ENCODE assay signal across 18 cellular contexts in the genomic region with DNA sequence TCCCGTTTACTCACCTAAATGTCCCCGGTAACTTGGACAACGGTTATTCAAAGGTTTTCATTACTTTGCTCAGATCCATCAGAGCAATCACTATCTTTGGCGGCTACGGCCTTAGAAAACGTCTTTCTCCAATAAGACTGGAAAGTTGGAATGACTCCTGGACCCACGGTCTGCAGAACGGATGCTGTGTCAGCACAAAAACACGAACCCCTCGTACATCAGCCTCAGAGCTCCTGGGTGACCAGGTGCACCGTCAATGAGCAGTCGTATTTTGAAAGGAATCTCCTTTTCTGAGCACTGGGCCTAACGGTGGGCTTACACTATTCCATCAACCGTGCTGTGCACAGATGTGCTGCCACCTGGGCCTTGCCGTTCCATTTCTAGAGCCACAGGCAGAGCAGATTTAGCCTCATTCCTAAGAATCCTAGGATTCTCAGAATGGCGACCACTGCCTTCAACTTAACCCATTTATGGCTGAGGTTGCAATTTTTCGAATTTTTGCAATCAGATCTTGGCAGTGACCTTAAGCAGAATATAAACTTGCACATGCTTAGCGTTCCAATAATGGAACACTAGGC.
DNase-seq lines count a peak whose midpoint lies in the region; ATAC-seq and TF ChIP-seq lines count a peak whose summit lies in the region.
"Had no signal": no experiment of that assay in that cellular context is flagged by ENCODE, and none has a peak within 500 bp of the region (broad histone marks: within the 10 kb centered on the region; RNA-seq: fewer than 3 reads in every experiment).

No MANE protein-coding gene starts in this region.

- H3K4me1 ChIP-seq in left ventricle myocardium inferior (no peaks in the 10 kb centered on the region), endodermal cell (ENCODE audit: control insufficient read depth, insufficient read depth, low read length) (no peaks in the 10 kb centered on the region)
- H3K4me1 ChIP-seq: SJCRH30 had no signal

- TF ChIP-seq CTCF in left ventricle myocardium inferior (IDR thresholded peaks at IDR 0.05; ENCODE audit: borderline replicate concordance) (no peak), endodermal cell (conservative IDR thresholded peaks at IDR 0.05) (no peak), neural crest cell (conservative IDR thresholded peaks at IDR 0.05) (no peak)

- H3K4me1 Mint-ChIP-seq in endodermal cell, result no peaks in the 10 kb centered on the region
- no peaks in the 10 kb centered on the region for H3K4me1 Mint-ChIP-seq in neural crest cell

- ATAC-seq in left cardiac atrium, result no peak
- no peak for ATAC-seq in GM21723 (IDR thresholded peaks at IDR 0.05; ENCODE audit: unreplicated experiment)

- 95% methylated on average over 18 of the region's 18 CpGs for WGBS in endodermal cell (ENCODE audit: insufficient coverage in 1 of 2, insufficient read length in 1 of 2), 2 experiments

- no peaks in the 10 kb centered on the region for H3K27me3 ChIP-seq in left ventricle myocardium inferior (ENCODE audit: low read depth)
- H3K27me3 ChIP-seq in endodermal cell (ENCODE audit: control insufficient read depth, insufficient read depth, low read length, poor library complexity, severe bottlenecking), result no peaks in the 10 kb centered on the region
- H3K27me3 ChIP-seq: SJCRH30 had no signal

- H3K27ac Mint-ChIP-seq in endodermal cell, result no peak overlapping the region
- H3K27ac Mint-ChIP-seq in neural crest cell (ENCODE audit: unreplicated experiment), result no peak overlapping the region

- H3K36me3 Mint-ChIP-seq in endodermal cell (ENCODE audit: low read depth) (peaks cover 87% of the 10 kb centered on the region), neural crest cell (ENCODE audit: low read depth) (peaks cover 93% of the 10 kb centered on the region)

- no peak overlapping the region for H3K4me3 ChIP-seq in left ventricle myocardium inferior
- peak overlapping the region; percentile 53 for H3K4me3 ChIP-seq in endodermal cell (ENCODE audit: low read length)
- H3K4me3 ChIP-seq: PC-9, SJCRH30 had no signal

- H3K27me3 Mint-ChIP-seq in endodermal cell (ENCODE audit: insufficient read depth) (no peaks in the 10 kb centered on the region), neural crest cell (ENCODE audit: low read depth) (peaks cover 2% of the 10 kb centered on the region)

- peaks cover 98% of the 10 kb centered on the region for H3K9me3 Mint-ChIP-seq in endodermal cell
- peaks cover 56% of the 10 kb centered on the region for H3K9me3 Mint-ChIP-seq in neural crest cell

- H3K36me3 ChIP-seq in left ventricle myocardium inferior (peaks cover 23% of the 10 kb centered on the region), endodermal cell (ENCODE audit: control insufficient read depth, insufficient read depth, low read length) (peaks cover 20% of the 10 kb centered on the region)
- H3K36me3 ChIP-seq: SJCRH30 had no signal

- intact Hi-C loops in left ventricle myocardium inferior (cut with micrococcal nuclease) (no loop called here), left cardiac atrium (cut with DNase I) (no loop called here)

- H3K9me3 ChIP-seq in left ventricle myocardium inferior (replicated peaks) (peaks cover 60% of the 10 kb centered on the region), endodermal cell (ENCODE audit: control insufficient read depth, low read length) (peaks cover 90% of the 10 kb centered on the region)

- H3K9ac ChIP-seq in endodermal cell (ENCODE audit: extremely low read depth, low read length, poor library complexity, severe bottlenecking), result no peak overlapping the region

- DNase-seq in left ventricle myocardium inferior, result peak; percentile 1
- no peak for DNase-seq in left cardiac atrium
- no peak for DNase-seq in endodermal cell
- no peak for DNase-seq in neural crest cell (ENCODE audit: low read depth, low spot score)
- DNase-seq in DMS53 treated with DMSO at 0.1 percent for 48 hours (lab: John Stamatoyannopoulos, UW; ENCODE audit: unreplicated experiment), result no peak
- DNase-seq in NK-92 (lab: John Stamatoyannopoulos, UW; ENCODE audit: unreplicated experiment), result no peak
- DNase-seq: ACHN, C1 segment of cervical spinal cord, DMS79 treated with DMSO at 0.1 percent for 48 hours, KG1, MV-4-11, NCI-H1436, NCI-H1930, NCI-H226, NCI-H524 treated with DMSO at 0.1 percent for 48 hours, PC-9, SJCRH30 had no signal

- no peak overlapping the region for H3K4me3 Mint-ChIP-seq in endodermal cell
- peak overlapping the region; percentile 51 for H3K4me3 Mint-ChIP-seq in neural crest cell

- H3K27ac ChIP-seq in left ventricle myocardium inferior (replicated peaks) (no peak overlapping the region), endodermal cell (ENCODE audit: low read depth, low read length) (no peak overlapping the region)
- H3K27ac ChIP-seq: PC-9, SJCRH30 had no signal
